25 cellular contexts compared by ENCODE assay signal in genomic region chr14:55782166-55782565, GRCh38.
"Had no signal": no experiment of that assay in that cellular context is flagged by ENCODE, and none has a peak within 500 bp of the region (broad histone marks: within the 10 kb centered on the region; RNA-seq: fewer than 3 reads in every experiment).

No MANE protein-coding gene starts in this region.

- H3K27me3 Mint-ChIP-seq: activated B cell treated with CpG ODN at 0.5 μM for 24 hours; activated CD4-positive, alpha-beta T cell treated with anti-CD3 and anti-CD28 coated beads for 36 hours had no signal

- H3K4me3 ChIP-seq: cardiac muscle cell, esophagus muscularis mucosa, left ventricle myocardium inferior, ovary, prostate gland, spleen, upper lobe of right lung had no signal

- H3K4me1 ChIP-seq: prostate gland had no signal

- ATAC-seq: activated CD4-positive, alpha-beta T cell treated with anti-CD3 and anti-CD28 coated beads for 36 hours; activated T-cell treated with anti-CD3 and anti-CD28 coated beads, Interleukin-2, amount 50 U/mL, for 4 hours; naive thymus-derived CD8-positive, alpha-beta T cell; T-helper 17 cell had no signal

- H3K27ac ChIP-seq: cardiac muscle cell, esophagus muscularis mucosa, left ventricle myocardium inferior, ovary, prostate gland, spleen, upper lobe of right lung had no signal

- H3K27ac Mint-ChIP-seq: activated B cell treated with CpG ODN at 0.5 μM for 24 hours; activated CD4-positive, alpha-beta T cell treated with anti-CD3 and anti-CD28 coated beads for 36 hours; activated naive CD8-positive, alpha-beta T cell treated with anti-CD3 and anti-CD28 coated beads for 36 hours; mesothelial cell of epicardium; naive thymus-derived CD8-positive, alpha-beta T cell; T-helper 17 cell had no signal

- H3K36me3 Mint-ChIP-seq: activated naive CD8-positive, alpha-beta T cell treated with anti-CD3 and anti-CD28 coated beads for 36 hours; mesothelial cell of epicardium; naive thymus-derived CD8-positive, alpha-beta T cell had no signal

- H3K9me3 ChIP-seq: esophagus muscularis mucosa, left ventricle myocardium inferior, ovary, prostate gland, spleen, upper lobe of right lung had no signal

- DNase-seq: activated B cell treated with CpG ODN at 0.5 μM for 24 hours; activated CD4-positive, alpha-beta T cell treated with anti-CD3 and anti-CD28 coated beads for 36 hours; activated CD4-positive, alpha-beta T cell treated with anti-CD3 and anti-CD28 coated beads, Interleukin-2, amount 50 U/mL, for 48 hours; activated CD8-positive, alpha-beta memory T cell treated with anti-CD3 and anti-CD28 coated beads, Interleukin-2, amount 50 U/mL, for 48 hours; activated naive CD4-positive, alpha-beta T cell treated with Interleukin-2 at 50 U/mL for 16 hours; activated naive CD8-positive, alpha-beta T cell treated with anti-CD3 and anti-CD28 coated beads for 36 hours; activated T-cell treated with anti-CD3 and anti-CD28 coated beads, Interleukin-2, amount 50 U/mL, for 4 hours; amygdala; dermis blood vessel endothelial cell; effector memory CD4-positive, alpha-beta T cell; immature natural killer cell; kidney glomerular epithelial cell; left ventricle myocardium inferior; naive thymus-derived CD8-positive, alpha-beta T cell; ovary; spleen; stimulated activated CD4-positive, alpha-beta T cell treated with anti-CD3 and anti-CD28 coated beads, Interleukin-4, amount 100 ng/mL, for 1 hour; stimulated activated naive CD4-positive, alpha-beta T cell; SW 1271; T-helper 17 cell; upper lobe of right lung had no signal

- H3K4me1 Mint-ChIP-seq: activated B cell treated with CpG ODN at 0.5 μM for 24 hours; activated CD4-positive, alpha-beta T cell treated with anti-CD3 and anti-CD28 coated beads for 36 hours; immature natural killer cell; naive thymus-derived CD8-positive, alpha-beta T cell had no signal

- H3K9me3 Mint-ChIP-seq: activated B cell treated with CpG ODN at 0.5 μM for 24 hours; activated naive CD8-positive, alpha-beta T cell treated with anti-CD3 and anti-CD28 coated beads for 36 hours; activated T-cell treated with anti-CD3 and anti-CD28 coated beads, Interleukin-2, amount 50 U/mL, for 4 hours; immature natural killer cell; naive thymus-derived CD8-positive, alpha-beta T cell had no signal

- H3K27me3 ChIP-seq: cardiac muscle cell, esophagus muscularis mucosa, ovary, spleen, upper lobe of right lung had no signal

- H3K4me3 Mint-ChIP-seq: activated B cell treated with CpG ODN at 0.5 μM for 24 hours; activated CD4-positive, alpha-beta T cell treated with anti-CD3 and anti-CD28 coated beads for 36 hours; activated naive CD8-positive, alpha-beta T cell treated with anti-CD3 and anti-CD28 coated beads for 36 hours; activated T-cell treated with anti-CD3 and anti-CD28 coated beads, Interleukin-2, amount 50 U/mL, for 4 hours; immature natural killer cell; mesothelial cell of epicardium; naive thymus-derived CD8-positive, alpha-beta T cell; T-helper 17 cell had no signal

- H3K36me3 ChIP-seq: cardiac muscle cell, esophagus muscularis mucosa, left ventricle myocardium inferior, ovary, prostate gland, spleen, upper lobe of right lung had no signal
